In the genomic region with DNA sequence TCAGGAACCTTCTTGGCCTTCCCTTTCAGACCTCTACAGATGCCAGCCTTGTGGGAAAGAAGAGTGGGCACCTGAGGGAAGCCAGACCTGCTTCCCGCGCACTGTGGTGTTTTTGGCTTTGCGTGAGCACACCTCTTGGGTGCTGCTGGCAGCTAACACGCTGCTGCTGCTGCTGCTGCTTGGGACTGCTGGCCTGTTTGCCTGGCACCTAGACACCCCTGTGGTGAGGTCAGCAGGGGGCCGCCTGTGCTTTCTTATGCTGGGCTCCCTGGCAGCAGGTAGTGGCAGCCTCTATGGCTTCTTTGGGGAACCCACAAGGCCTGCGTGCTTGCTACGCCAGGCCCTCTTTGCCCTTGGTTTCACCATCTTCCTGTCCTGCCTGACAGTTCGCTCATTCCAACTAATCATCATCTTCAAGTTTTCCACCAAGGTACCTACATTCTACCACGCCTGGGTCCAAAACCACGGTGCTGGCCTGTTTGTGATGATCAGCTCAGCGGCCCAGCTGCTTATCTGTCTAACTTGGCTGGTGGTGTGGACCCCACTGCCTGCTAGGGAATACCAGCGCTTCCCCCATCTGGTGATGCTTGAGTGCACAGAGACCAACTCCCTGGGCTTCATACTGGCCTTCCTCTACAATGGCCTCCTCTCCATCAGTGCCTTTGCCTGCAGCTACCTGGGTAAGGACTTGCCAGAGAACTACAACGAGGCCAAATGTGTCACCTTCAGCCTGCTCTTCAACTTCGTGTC, we compare ENCODE assay signal across 8 cellular contexts. TPM values are rescaled to one million over a fixed set of nuclear protein-coding genes. Genes with fewer than 3 reads are reported as not detected.
DNase-seq lines count a peak whose midpoint lies in the region; ATAC-seq, FAIRE-seq and TF ChIP-seq lines count a peak whose summit lies in the region.

No MANE protein-coding gene starts in this region.

- H3K27ac ChIP-seq in K562 (ENCODE audit: extremely low read depth, low read depth, low read length) (peak overlapping the region; percentile 49; the same call in 2 of the 3 replicates), mesenchymal stem cell (ENCODE audit: low read length, poor library complexity, severe bottlenecking) (no peak overlapping the region), thyroid gland (peak overlapping the region in 2 of 3 donors; percentile 69 to 86)

- no peak overlapping the region for H3K14ac ChIP-seq in mesenchymal stem cell (ENCODE audit: low read length in 2 of 2)

- H3K79me1 ChIP-seq in mesenchymal stem cell (replicated peaks; ENCODE audit: low read length, poor library complexity, severe bottlenecking): peaks cover 20% of the 10 kb centered on the region

- no peak for ATAC-seq in activated T-cell treated with anti-CD3 and anti-CD28 coated beads, Interleukin-2, amount 50 U/mL, for 4 hours
- no peak for ATAC-seq in K562
- ATAC-seq in HG02852 (IDR thresholded peaks at IDR 0.05; ENCODE audit: unreplicated experiment): no peak

- H3K4me2 ChIP-seq in K562 (ENCODE audit: insufficient read depth, low read length): peak overlapping the region; percentile 96
- no peak overlapping the region for H3K4me2 ChIP-seq in mesenchymal stem cell (ENCODE audit: low read length, poor library complexity, severe bottlenecking)

- no peak for DNase-seq in activated T-cell treated with anti-CD3 and anti-CD28 coated beads, Interleukin-2, amount 50 U/mL, for 4 hours
- no peak for DNase-seq in activated T-cell treated with anti-CD3 and anti-CD28 coated beads, Interleukin-2, amount 50 U/mL, for 1 hour
- DNase-seq in K562 (ENCODE audit: extremely low read depth in 1 of 4, low spot score in 3 of 4) (peak in 1 of 4 experiments; percentile 32), mesenchymal stem cell (no peak), thyroid gland (no peak), NCI-H748 (lab: John Stamatoyannopoulos, UW; ENCODE audit: unreplicated experiment) (no peak)
- no peak for DNase-seq in activated effector memory CD4-positive, alpha-beta T cell treated with anti-CD3 and anti-CD28 coated beads, Interleukin-2, amount 50 U/mL, for 16 hours

- H3K4me1 Mint-ChIP-seq in activated T-cell treated with anti-CD3 and anti-CD28 coated beads, Interleukin-2, amount 50 U/mL, for 4 hours (ENCODE audit: low read depth): peaks cover 31% of the 10 kb centered on the region

- no peaks in the 10 kb centered on the region for H3K9me3 Mint-ChIP-seq in activated T-cell treated with anti-CD3 and anti-CD28 coated beads, Interleukin-2, amount 50 U/mL, for 4 hours

- H2BK15ac ChIP-seq in mesenchymal stem cell (ENCODE audit: low read depth, poor library complexity, severe bottlenecking): no peak overlapping the region

- in situ Hi-C loops in K562 (cut with MboI): no loop called here

- H3K9ac ChIP-seq in K562 (ENCODE audit: insufficient read depth in 1 of 2, low read depth in 2 of 2, low read length in 2 of 2) (peak overlapping the region; percentile 74 to 96; a peak in 3 of 4 replicates), mesenchymal stem cell (ENCODE audit: low read length) (peak overlapping the region; percentile 93)

- no peak for TF ChIP-seq RAD21 in K562 (CRISPR knock-in tag; conservative IDR thresholded peaks at IDR 0.05 in 1 of 2, IDR thresholded peaks at IDR 0.05 in 1 of 2)

- peaks cover 32% of the 10 kb centered on the region for H3K79me2 ChIP-seq in K562 (ENCODE audit: control insufficient read depth, insufficient read depth, low read length)

- H2BK12ac ChIP-seq in mesenchymal stem cell (ENCODE audit: low read length in 2 of 2): no peak overlapping the region

- intact Hi-C loops in K562 (cut with micrococcal nuclease) (loop anchor here (1.0 kb wide), 1 partner anchor 24 kb away; the partner anchor contains the start of gene NOL9), thyroid gland (cut with DNase I) (no loop called here)

- no peak overlapping the region for H2BK5ac ChIP-seq in mesenchymal stem cell (ENCODE audit: low read depth, low read length, poor library complexity, severe bottlenecking)

- H4K91ac ChIP-seq in mesenchymal stem cell (ENCODE audit: low read length): no peak overlapping the region

- H3K9me1 ChIP-seq in K562 (ENCODE audit: control insufficient read depth, insufficient read depth, low read length): no peaks in the 10 kb centered on the region

- no peak overlapping the region for H3K23ac ChIP-seq in mesenchymal stem cell (ENCODE audit: low read length in 2 of 2)

- CTCF ChIA-PET in K562 (lab: Yijun Ruan, JAX; ENCODE audit: low intra/inter-chr PET ratio): no interaction called here

- peak overlapping the region; percentile 88 for H3K4me3 Mint-ChIP-seq in activated T-cell treated with anti-CD3 and anti-CD28 coated beads, Interleukin-2, amount 50 U/mL, for 4 hours

- TF ChIP-seq CTCF in K562 (IDR thresholded peaks at IDR 0.05 in 2 of 3, conservative IDR thresholded peaks at IDR 0.05 in 1 of 3; ENCODE audit: insufficient read depth in 2 of 3, low read depth in 1 of 3, low read length in 3 of 3): no peak
- no peak for TF ChIP-seq CTCF in thyroid gland (IDR thresholded peaks at IDR 0.05)

- H2BK120ac ChIP-seq in mesenchymal stem cell (ENCODE audit: low read depth, low read length): no peak overlapping the region

- H2AFZ ChIP-seq in K562 (ENCODE audit: low read depth, low read length): peak overlapping the region; percentile 88
- peak overlapping the region; percentile 57 for H2AFZ ChIP-seq in mesenchymal stem cell (ENCODE audit: low read depth, low read length)

- TF ChIP-seq POLR2A in K562 (conservative IDR thresholded peaks at IDR 0.05) (no peak), thyroid gland (IDR thresholded peaks at IDR 0.05) (no peak)

- H3K36me3 ChIP-seq in K562 (ENCODE audit: control insufficient read depth, insufficient read depth, low read length) (peaks cover 15% of the 10 kb centered on the region; the same call in 1 of the 3 replicates), mesenchymal stem cell (ENCODE audit: control insufficient read depth in 1 of 2, insufficient read depth in 2 of 2, low read depth in 1 of 2, low read length in 2 of 2) (no peaks in the 10 kb centered on the region), thyroid gland (no peaks in the 10 kb centered on the region)

- no peaks in the 10 kb centered on the region for H3K27me3 ChIP-seq in K562 (ENCODE audit: control insufficient read depth in 2 of 2, insufficient read depth in 2 of 2, low read length in 2 of 2)
- no peaks in the 10 kb centered on the region for H3K27me3 ChIP-seq in mesenchymal stem cell (ENCODE audit: control insufficient read depth in 1 of 2, insufficient read depth in 1 of 2, low read length in 2 of 2)
- H3K27me3 ChIP-seq in thyroid gland: no peaks in the 10 kb centered on the region

- POLR2A ChIA-PET in K562 (lab: Yijun Ruan, JAX): interaction anchor here (0.6 to 13.4 kb wide), 7 partner anchors 10 to 39 kb away, joined by 3 to 221 read pairs (median 8); partner anchors contain the start of genes KLHL21 and NOL9

- peak overlapping the region; percentile 94 for H4K8ac ChIP-seq in mesenchymal stem cell (ENCODE audit: low read length)

- H3K36me3 Mint-ChIP-seq in activated T-cell treated with anti-CD3 and anti-CD28 coated beads, Interleukin-2, amount 50 U/mL, for 4 hours (ENCODE audit: insufficient read depth): no peaks in the 10 kb centered on the region

- H2AK5ac ChIP-seq in mesenchymal stem cell (ENCODE audit: low read length, severe bottlenecking): peak overlapping the region; percentile 24

- peak overlapping the region in 1 of 2 experiments; percentile 26 for H3K18ac ChIP-seq in mesenchymal stem cell (ENCODE audit: low read depth in 1 of 2, low read length in 2 of 2)

- H3K4me1 ChIP-seq in K562 (replicated peaks in 1 of 2; ENCODE audit: control insufficient read depth in 2 of 2, insufficient read depth in 2 of 2, low read length in 2 of 2) (peaks cover 30 to 53% of the 10 kb centered on the region in 2 experiments), mesenchymal stem cell (ENCODE audit: control insufficient read depth, insufficient read depth, low read depth, low read length) (peaks cover 30% of the 10 kb centered on the region), thyroid gland (peaks cover 14 to 23% of the 10 kb centered on the region in 2 donors)

- TF ChIP-seq EP300 in K562 (IDR thresholded peaks at IDR 0.05; ENCODE audit: low read length): no peak

- peaks cover 12% of the 10 kb centered on the region; the same call in 1 of the 2 replicates for H4K20me1 ChIP-seq in K562 (replicated peaks; ENCODE audit: control insufficient read depth, insufficient read depth, low read length)

- no TSS peak for BruUV-seq in K562 (replicated peaks; lab: Mats Ljungman, UMichigan)

- FAIRE-seq in K562 (lab: Jason Lieb, UNC): no peak

- H3K4ac ChIP-seq in mesenchymal stem cell (ENCODE audit: low read depth in 1 of 2, low read length in 2 of 2): peak overlapping the region; percentile 27

- WGBS in K562 (ENCODE audit: insufficient coverage, low coverage, missing lambda C conversion rate): 66% methylated on average over 14 of the region's 14 CpGs
- 93% methylated on average over 14 of the region's 14 CpGs for WGBS in mesenchymal stem cell
- 87 to 92% methylated on average over 13 of the region's 14 CpGs for WGBS in thyroid gland, 2 donors

- H3K9me3 ChIP-seq in K562 (replicated peaks; ENCODE audit: control insufficient read depth, insufficient read depth, low read depth, low read length) (no peaks in the 10 kb centered on the region), mesenchymal stem cell (ENCODE audit: control insufficient read depth, low read length) (no peaks in the 10 kb centered on the region), thyroid gland (no peaks in the 10 kb centered on the region)

- H3K27me3 Mint-ChIP-seq in activated T-cell treated with anti-CD3 and anti-CD28 coated beads, Interleukin-2, amount 50 U/mL, for 4 hours (ENCODE audit: low read depth): no peaks in the 10 kb centered on the region

- H3K4me3 ChIP-seq in K562 (no peak overlapping the region), mesenchymal stem cell (ENCODE audit: insufficient read depth in 1 of 2, low read depth in 1 of 2, low read length in 2 of 2) (peak overlapping the region in 1 of 2 experiments; percentile 86), thyroid gland (replicated peaks in 1 of 3) (peak overlapping the region in 1 of 3 donors; percentile 85)

RNA-seq across cellular contexts. Expression of gene ZBTB48, which starts 1.0 kb away (rescaled TPM):
- 10 to 100 TPM; 32.1 to 37.6 (median 33.7) TPM for total RNA-seq in activated T-cell treated with anti-CD3 and anti-CD28 coated beads, Interleukin-2, amount 50 U/mL, for 4 hours
- total RNA-seq in K562 (2011; cell fraction: chromatin; rRNA removed; ENCODE audit: low replicate concordance): 73.9 and 235 TPM in 2 replicates
- total RNA-seq in K562 (2011; cell fraction: nucleolus; rRNA removed): 195 and 197 TPM in 2 replicates
- total RNA-seq in K562 (2011; cell fraction: nucleoplasm; rRNA removed): 94.0 and 120 TPM in 2 replicates
- total RNA-seq in K562 (2014; rRNA removed) (42.4 and 52.4 TPM in 2 replicates), K562 (2014; rRNA removed; fragmentation: Illumina TruSeq; extraction: Trizol) (17.2 and 19.8 TPM in 2 replicates), K562 (2015; rRNA removed; fragmentation: Illumina TruSeq; extraction: Trizol) (44.5 and 55.4 TPM in 2 replicates), K562 (2021) (52.9 and 55.3 TPM in 2 replicates), thyroid gland (10 to 100 TPM; 22.7 to 33.8 (median 29.4) TPM)
- polyA plus RNA-seq in K562 (2011; rRNA removed) (29.5 and 57.2 TPM in 2 replicates), K562 (2014; fragmentation: Illumina TruSeq; extraction: Trizol) (24.9 and 40.6 TPM in 2 replicates), K562 (2014; fragmentation: Nextera tagmentation; extraction: Ambion mirVana) (1 to 10 TPM; 1.9 to 7.4 TPM), K562 (2014; rRNA removed) (50.9 and 66.9 TPM in 2 replicates)
- polyA plus RNA-seq in K562 (2011; cell fraction: cytosol; rRNA removed): 50.1 and 59.3 TPM in 2 replicates
- polyA plus RNA-seq in K562 (2011; cell fraction: nucleus; rRNA removed): 124 and 137 TPM in 2 replicates
- 45.7 and 62.8 TPM in 2 replicates for polyA plus RNA-seq in K562 (2012)
- 28.0 and 28.3 TPM in 2 replicates for polyA minus RNA-seq in K562 (2011; rRNA and poly(A)+ RNA removed)
- polyA minus RNA-seq in K562 (2011; cell fraction: cytosol; rRNA and poly(A)+ RNA removed): 31.8 and 39.4 TPM in 2 replicates
- 52.8 and 74.0 TPM in 2 replicates for polyA minus RNA-seq in K562 (2011; cell fraction: nucleus; rRNA and poly(A)+ RNA removed)
- polyA plus RNA-seq in mesenchymal stem cell (2013, experiment 1 of 2): 12.8 TPM
- polyA plus RNA-seq in mesenchymal stem cell (2013, experiment 2 of 2): 11.6 TPM

RNA-seq across cellular contexts. Expression of gene TAS1R1, which starts 23.7 kb away (rescaled TPM):
- total RNA-seq in activated T-cell treated with anti-CD3 and anti-CD28 coated beads, Interleukin-2, amount 50 U/mL, for 4 hours: not detected
- total RNA-seq in K562 (2011; cell fraction: chromatin; rRNA removed; ENCODE audit: low replicate concordance): 0.28 and 0.44 TPM in 2 replicates
- total RNA-seq in K562 (2011; cell fraction: nucleolus; rRNA removed): 0.39 TPM in 1 of 2 replicates, not detected in the other
- 0.15 TPM in 1 of 2 replicates, not detected in the other for total RNA-seq in K562 (2011; cell fraction: nucleoplasm; rRNA removed)
- total RNA-seq in K562 (2014; rRNA removed) (not detected in 2 replicates), K562 (2014; rRNA removed; fragmentation: Illumina TruSeq; extraction: Trizol) (not detected in 2 replicates), K562 (2015; rRNA removed; fragmentation: Illumina TruSeq; extraction: Trizol) (not detected in 2 replicates), K562 (2021) (not detected in 2 replicates), thyroid gland (not detected)
- polyA plus RNA-seq in K562 (2011; rRNA removed) (0.04 and 0.06 TPM in 2 replicates), K562 (2014; fragmentation: Illumina TruSeq; extraction: Trizol) (not detected in 2 replicates), K562 (2014; fragmentation: Nextera tagmentation; extraction: Ambion mirVana) (not detected), K562 (2014; rRNA removed) (not detected in 2 replicates)
- polyA plus RNA-seq in K562 (2011; cell fraction: cytosol; rRNA removed): 0.01 and 0.04 TPM in 2 replicates
- polyA plus RNA-seq in K562 (2011; cell fraction: nucleus; rRNA removed): 0.06 TPM in 1 of 2 replicates, not detected in the other
- 0.07 and 0.12 TPM in 2 replicates for polyA plus RNA-seq in K562 (2012)
- polyA minus RNA-seq in K562 (2011; rRNA and poly(A)+ RNA removed): 0.11 TPM in 1 of 2 replicates, not detected in the other
- polyA minus RNA-seq in K562 (2011; cell fraction: cytosol; rRNA and poly(A)+ RNA removed): not detected in 2 replicates
- polyA minus RNA-seq in K562 (2011; cell fraction: nucleus; rRNA and poly(A)+ RNA removed): not detected in 2 replicates
- polyA plus RNA-seq in mesenchymal stem cell (2013, experiment 1 of 2): not detected
- polyA plus RNA-seq in mesenchymal stem cell (2013, experiment 2 of 2): not detected

RNA-seq across cellular contexts. Expression of gene KLHL21, which starts 23.9 kb away (rescaled TPM):
- total RNA-seq in activated T-cell treated with anti-CD3 and anti-CD28 coated beads, Interleukin-2, amount 50 U/mL, for 4 hours: 10 to 100 TPM; 49.5 to 54.9 (median 51.4) TPM
- 34.6 and 104 TPM in 2 replicates for total RNA-seq in K562 (2011; cell fraction: chromatin; rRNA removed; ENCODE audit: low replicate concordance)
- total RNA-seq in K562 (2011; cell fraction: nucleolus; rRNA removed): 89.4 and 101 TPM in 2 replicates
- 53.5 and 55.7 TPM in 2 replicates for total RNA-seq in K562 (2011; cell fraction: nucleoplasm; rRNA removed)
- total RNA-seq in K562 (2014; rRNA removed) (26.4 and 32.3 TPM in 2 replicates), K562 (2014; rRNA removed; fragmentation: Illumina TruSeq; extraction: Trizol) (10.0 and 12.6 TPM in 2 replicates), K562 (2015; rRNA removed; fragmentation: Illumina TruSeq; extraction: Trizol) (22.4 and 23.6 TPM in 2 replicates), K562 (2021) (39.6 and 42.1 TPM in 2 replicates), thyroid gland (10 to 100 TPM; 34.9 to 68.4 (median 44.6) TPM)
- polyA plus RNA-seq in K562 (2011; rRNA removed) (11.0 and 14.9 TPM in 2 replicates), K562 (2014; fragmentation: Illumina TruSeq; extraction: Trizol) (17.5 and 24.2 TPM in 2 replicates), K562 (2014; fragmentation: Nextera tagmentation; extraction: Ambion mirVana) (1 to 10 TPM; 2.1 to 2.2 TPM), K562 (2014; rRNA removed) (21.0 and 22.2 TPM in 2 replicates)
- 17.3 and 24.4 TPM in 2 replicates for polyA plus RNA-seq in K562 (2011; cell fraction: cytosol; rRNA removed)
- polyA plus RNA-seq in K562 (2011; cell fraction: nucleus; rRNA removed): 28.7 and 48.0 TPM in 2 replicates
- 37.5 and 39.1 TPM in 2 replicates for polyA plus RNA-seq in K562 (2012)
- 14.0 and 18.0 TPM in 2 replicates for polyA minus RNA-seq in K562 (2011; rRNA and poly(A)+ RNA removed)
- 21.5 and 32.0 TPM in 2 replicates for polyA minus RNA-seq in K562 (2011; cell fraction: cytosol; rRNA and poly(A)+ RNA removed)
- polyA minus RNA-seq in K562 (2011; cell fraction: nucleus; rRNA and poly(A)+ RNA removed): 22.6 and 27.8 TPM in 2 replicates
- polyA plus RNA-seq in mesenchymal stem cell (2013, experiment 1 of 2): 10.4 TPM
- 10.7 TPM for polyA plus RNA-seq in mesenchymal stem cell (2013, experiment 2 of 2)

RNA-seq across cellular contexts. Expression of gene NOL9, which starts 24.5 kb away (rescaled TPM):
- total RNA-seq in activated T-cell treated with anti-CD3 and anti-CD28 coated beads, Interleukin-2, amount 50 U/mL, for 4 hours: 10 to 100 TPM; 69.3 to 80.2 (median 76.5) TPM
- total RNA-seq in K562 (2011; cell fraction: chromatin; rRNA removed; ENCODE audit: low replicate concordance): 408 and 415 TPM in 2 replicates
- 189 and 201 TPM in 2 replicates for total RNA-seq in K562 (2011; cell fraction: nucleolus; rRNA removed)
- total RNA-seq in K562 (2011; cell fraction: nucleoplasm; rRNA removed): 302 and 309 TPM in 2 replicates
- total RNA-seq in K562 (2014; rRNA removed) (47.3 and 58.4 TPM in 2 replicates), K562 (2014; rRNA removed; fragmentation: Illumina TruSeq; extraction: Trizol) (62.5 and 63.6 TPM in 2 replicates), K562 (2015; rRNA removed; fragmentation: Illumina TruSeq; extraction: Trizol) (52.8 and 56.5 TPM in 2 replicates), K562 (2021) (76.5 and 79.3 TPM in 2 replicates), thyroid gland (10 to 100 TPM; 20.1 to 41.6 (median 23.6) TPM)
- polyA plus RNA-seq in K562 (2011; rRNA removed) (52.3 and 52.7 TPM in 2 replicates), K562 (2014; fragmentation: Illumina TruSeq; extraction: Trizol) (25.8 and 30.1 TPM in 2 replicates), K562 (2014; fragmentation: Nextera tagmentation; extraction: Ambion mirVana) (10 to 100 TPM in 1 of 2 experiments, 1 to 10 TPM in 1; 5.6 to 10.1 TPM), K562 (2014; rRNA removed) (35.6 and 40.0 TPM in 2 replicates)
- 19.5 and 29.3 TPM in 2 replicates for polyA plus RNA-seq in K562 (2011; cell fraction: cytosol; rRNA removed)
- polyA plus RNA-seq in K562 (2011; cell fraction: nucleus; rRNA removed): 60.2 and 68.3 TPM in 2 replicates
- 9.6 and 15.3 TPM in 2 replicates for polyA plus RNA-seq in K562 (2012)
- polyA minus RNA-seq in K562 (2011; rRNA and poly(A)+ RNA removed): 80.8 and 105 TPM in 2 replicates
- polyA minus RNA-seq in K562 (2011; cell fraction: cytosol; rRNA and poly(A)+ RNA removed): 22.9 and 38.4 TPM in 2 replicates
- 42.3 and 74.4 TPM in 2 replicates for polyA minus RNA-seq in K562 (2011; cell fraction: nucleus; rRNA and poly(A)+ RNA removed)
- polyA plus RNA-seq in mesenchymal stem cell (2013, experiment 1 of 2): 7.3 TPM
- 7.3 TPM for polyA plus RNA-seq in mesenchymal stem cell (2013, experiment 2 of 2)

RNA-seq across cellular contexts. Expression of gene PHF13, which starts 34.7 kb away (rescaled TPM):
- total RNA-seq in activated T-cell treated with anti-CD3 and anti-CD28 coated beads, Interleukin-2, amount 50 U/mL, for 4 hours: 10 to 100 TPM; 10.5 to 14.4 (median 10.9) TPM
- total RNA-seq in K562 (2011; cell fraction: chromatin; rRNA removed; ENCODE audit: low replicate concordance): 29.6 and 40.5 TPM in 2 replicates
- 22.5 and 27.3 TPM in 2 replicates for total RNA-seq in K562 (2011; cell fraction: nucleolus; rRNA removed)
- 22.7 and 26.4 TPM in 2 replicates for total RNA-seq in K562 (2011; cell fraction: nucleoplasm; rRNA removed)
- total RNA-seq in K562 (2014; rRNA removed): 12.6 and 13.8 TPM in 2 replicates
- total RNA-seq in K562 (2014; rRNA removed; fragmentation: Illumina TruSeq; extraction: Trizol): 11.7 and 12.6 TPM in 2 replicates
- total RNA-seq in K562 (2015; rRNA removed; fragmentation: Illumina TruSeq; extraction: Trizol): 9.8 and 10.3 TPM in 2 replicates
- 30.2 and 36.1 TPM in 2 replicates for total RNA-seq in K562 (2021)
- polyA plus RNA-seq in K562 (2011; rRNA removed): 8.8 and 9.6 TPM in 2 replicates
- polyA plus RNA-seq in K562 (2011; cell fraction: cytosol; rRNA removed): 6.1 and 6.2 TPM in 2 replicates
- 20.7 and 23.9 TPM in 2 replicates for polyA plus RNA-seq in K562 (2011; cell fraction: nucleus; rRNA removed)
- polyA plus RNA-seq in K562 (2012): 15.6 and 27.8 TPM in 2 replicates
- 17.9 and 21.5 TPM in 2 replicates for polyA plus RNA-seq in K562 (2014; fragmentation: Illumina TruSeq; extraction: Trizol)
- polyA plus RNA-seq in K562 (2014; fragmentation: Nextera tagmentation; extraction: Ambion mirVana): 1 to 10 TPM; 1.8 TPM
- 13.2 and 13.3 TPM in 2 replicates for polyA plus RNA-seq in K562 (2014; rRNA removed)
- 7.5 and 7.7 TPM in 2 replicates for polyA minus RNA-seq in K562 (2011; rRNA and poly(A)+ RNA removed)
- 7.8 and 9.4 TPM in 2 replicates for polyA minus RNA-seq in K562 (2011; cell fraction: cytosol; rRNA and poly(A)+ RNA removed)
- polyA minus RNA-seq in K562 (2011; cell fraction: nucleus; rRNA and poly(A)+ RNA removed): 4.3 and 6.3 TPM in 2 replicates
- polyA plus RNA-seq in mesenchymal stem cell (2013, experiment 1 of 2): 16.0 TPM
- 15.7 TPM for polyA plus RNA-seq in mesenchymal stem cell (2013, experiment 2 of 2)
- total RNA-seq in thyroid gland: 10 to 100 TPM in 1 of 4 donors, 1 to 10 TPM in 3; 7.8 to 14.1 (median 9.5) TPM
